ENCODE assay signal across 18 cellular contexts in genomic region chr7:49639808-49640207, GRCh38.
"Had no signal": no experiment of that assay in that cellular context is flagged by ENCODE, and none has a peak within 500 bp of the region (broad histone marks: within the 10 kb centered on the region; RNA-seq: fewer than 3 reads in every experiment).

No MANE protein-coding gene starts in this region.

- H3K4me3 ChIP-seq: SJSA1 had no signal

- DNase-seq: activated CD4-positive, alpha-beta T cell treated with anti-CD3 and anti-CD28 coated beads for 48 hours; activated CD4-positive, alpha-beta T cell treated with anti-CD3 and anti-CD28 coated beads, Interleukin-2, amount 50 U/mL, for 4 hours; activated gamma-delta T cell treated with Interleukin-2 at 50 U/mL for 16 hours; activated naive CD4-positive, alpha-beta T cell treated with anti-CD3 and anti-CD28 coated beads, Interleukin-2, amount 10 ng/mL, durations not matched to agents 7 days and 5 days; amygdala; MM.1S; NCI-H1105; NCI-H1436; NCI-H1694 treated with DMSO at 0.1 percent for 48 hours; NCI-H2029 treated with DMSO at 0.1 percent for 48 hours; NCI-H446; SHP77; SW 1271 had no signal

- H3K27me3 Mint-ChIP-seq: activated naive CD4-positive, alpha-beta T cell treated with anti-CD3 and anti-CD28 coated beads, Interleukin-2, amount 10 ng/mL, durations not matched to agents 7 days and 5 days; central memory CD8-positive, alpha-beta T cell had no signal

- ATAC-seq: PC-3, SK-N-SH treated with all-trans-retinoic acid at 6 μM for 48 hours had no signal

- H3K36me3 Mint-ChIP-seq: activated naive CD4-positive, alpha-beta T cell treated with anti-CD3 and anti-CD28 coated beads, Interleukin-2, amount 10 ng/mL, durations not matched to agents 7 days and 5 days; brain had no signal

- H3K27ac ChIP-seq: SJSA1 had no signal

- H3K4me3 Mint-ChIP-seq: activated naive CD4-positive, alpha-beta T cell treated with anti-CD3 and anti-CD28 coated beads, Interleukin-2, amount 10 ng/mL, durations not matched to agents 7 days and 5 days; brain; central memory CD8-positive, alpha-beta T cell had no signal

- H3K27ac Mint-ChIP-seq: activated naive CD4-positive, alpha-beta T cell treated with anti-CD3 and anti-CD28 coated beads, Interleukin-2, amount 10 ng/mL, durations not matched to agents 7 days and 5 days; brain had no signal

- H3K4me1 Mint-ChIP-seq: activated naive CD4-positive, alpha-beta T cell treated with anti-CD3 and anti-CD28 coated beads, Interleukin-2, amount 10 ng/mL, durations not matched to agents 7 days and 5 days; central memory CD8-positive, alpha-beta T cell had no signal

- H3K9me3 Mint-ChIP-seq: activated naive CD4-positive, alpha-beta T cell treated with anti-CD3 and anti-CD28 coated beads, Interleukin-2, amount 10 ng/mL, durations not matched to agents 7 days and 5 days; brain had no signal
